Comparison of ENCODE assay signal across 7 cellular contexts in the genomic region with DNA sequence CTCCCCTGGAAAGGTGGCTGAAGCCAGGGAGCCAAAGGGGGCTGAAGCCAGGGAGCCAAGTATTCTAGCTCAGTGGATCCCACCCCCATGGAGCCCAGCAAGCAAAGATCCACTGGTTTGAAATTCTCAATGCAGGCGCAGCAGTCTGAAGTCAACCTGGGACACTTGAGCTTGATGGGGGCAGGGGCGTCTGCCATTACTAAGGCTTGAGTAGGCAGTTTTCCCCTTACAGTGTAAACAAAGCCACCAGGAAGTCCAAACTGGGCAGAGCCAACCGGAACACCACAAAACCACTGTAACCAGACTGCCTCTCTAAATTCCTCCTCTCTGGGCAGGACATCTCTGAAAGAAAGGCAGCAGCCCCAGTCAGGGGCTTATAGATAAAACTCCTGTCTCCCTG.
DNase-seq lines count a peak whose midpoint lies in the region; ATAC-seq and TF ChIP-seq lines count a peak whose summit lies in the region.
"Not testable (repeated sequence)": the region's sequence is repeated elsewhere in the genome, so short reads cannot be mapped to it uniquely, and the experiment has no call there.

No MANE protein-coding gene starts in this region.

- H3K4me1 ChIP-seq in BLaER1 (peaks cover 17% of the 10 kb centered on the region), MM.1S (ENCODE audit: low read length) (peaks cover 53% of the 10 kb centered on the region), PC-3 (ENCODE audit: insufficient read depth, low read length) (peaks cover 20% of the 10 kb centered on the region), thyroid gland (peaks cover 0 to 23% of the 10 kb centered on the region in 2 donors)

- H3K79me2 ChIP-seq in MM.1S (ENCODE audit: low read length); PC-3 (ENCODE audit: low read length): not testable (repeated sequence)

- not testable (repeated sequence) for H3K36me3 ChIP-seq in BLaER1; MM.1S (replicated peaks; ENCODE audit: insufficient read depth, low read length); PC-3 (ENCODE audit: low read depth, low read length); thyroid gland

- POLR2A ChIA-PET in PC-3 (lab: Charles Lee; ENCODE audit: unreplicated experiment), result not testable (repeated sequence)

- WGBS in thyroid gland, 2 donors, result 8 to 33% methylated on average over 2 to 3 of the region's 3 CpGs

- peaks cover 42% of the 10 kb centered on the region for H3F3A ChIP-seq in MM.1S (ENCODE audit: insufficient read depth, low read length)
- not testable (repeated sequence) for H3F3A ChIP-seq in PC-3 (ENCODE audit: low read length, unreplicated experiment)

- H3K27ac ChIP-seq in BLaER1, result peak overlapping the region; percentile 27; the same call in 1 of the 2 replicates
- peak overlapping the region; percentile 93; the same call in 1 of the 2 replicates for H3K27ac ChIP-seq in MM.1S (ENCODE audit: low read length)
- H3K27ac ChIP-seq in PC-3 (ENCODE audit: low read length); thyroid gland: not testable (repeated sequence)

- intact Hi-C loops in PC-3 (cut with micrococcal nuclease); thyroid gland (cut with DNase I): not testable (repeated sequence)

- ATAC-seq in PC-3, result not testable (repeated sequence)

- not testable (repeated sequence) for H3K27me3 ChIP-seq in BLaER1; MM.1S (replicated peaks; ENCODE audit: insufficient read depth, low read length); PC-3 (ENCODE audit: low read length); thyroid gland

- CTCF ChIA-PET in PC-3 (lab: Charles Lee), result not testable (repeated sequence)

- not testable (repeated sequence) for H3K9me3 ChIP-seq in BLaER1; MM.1S (replicated peaks; ENCODE audit: insufficient read depth, low read length); PC-3 (ENCODE audit: low read length); thyroid gland

- H4K20me1 ChIP-seq in BLaER1; MM.1S (ENCODE audit: insufficient read depth, low read length); PC-3 (ENCODE audit: low read length): not testable (repeated sequence)

- DNase-seq in Daoy (ENCODE audit: low read depth), result peak; percentile 29
- peak; percentile 68 for DNase-seq in HT-29 (ENCODE audit: low spot score)
- peak; percentile 82 for DNase-seq in MM.1S
- DNase-seq in PC-3, result peak; percentile 62
- DNase-seq in kidney tubule cell (ENCODE audit: low spot score), result peak; percentile 59
- DNase-seq in thyroid gland, result peak; percentile 29 to 35

- not testable (repeated sequence) for H2AFZ ChIP-seq in MM.1S (ENCODE audit: low read length); PC-3 (ENCODE audit: low read length)

- not testable (repeated sequence) for BruUV-seq in PC-3 (replicated peaks; lab: Mats Ljungman, UMichigan)

- not testable (repeated sequence) for TF ChIP-seq POLR2A in thyroid gland (IDR thresholded peaks at IDR 0.05)

- TF ChIP-seq CTCF in MM.1S (IDR thresholded peaks at IDR 0.05; ENCODE audit: low read length); PC-3 (conservative IDR thresholded peaks at IDR 0.05; ENCODE audit: low read depth, low read length); thyroid gland (IDR thresholded peaks at IDR 0.05): not testable (repeated sequence)

- not testable (repeated sequence) for H3K9me2 ChIP-seq in MM.1S (replicated peaks; ENCODE audit: insufficient read depth, low read length); PC-3 (replicated peaks; ENCODE audit: low read length)

- H3K4me2 ChIP-seq in BLaER1 (peak overlapping the region; percentile 53), MM.1S (ENCODE audit: low read depth, low read length) (peak overlapping the region; percentile 77; the same call in 1 of the 2 replicates), PC-3 (ENCODE audit: low read length) (peak overlapping the region; percentile 34)

- H3K4me3 ChIP-seq in BLaER1; MM.1S (ENCODE audit: low read length); PC-3 (ENCODE audit: low read length); thyroid gland (replicated peaks in 1 of 3): not testable (repeated sequence)

- H3K9ac ChIP-seq in BLaER1; MM.1S (ENCODE audit: low read length); PC-3 (ENCODE audit: low read length): not testable (repeated sequence)

Comparison
In these comparisons a context has a peak if more than half of its experiments do, and no peak if none do; other contexts are left out.
1. DNase-seq: peak in every context shown above with its lines; median percentile 82 in MM.1S; 68 in HT-29; 62 in PC-3; 59 in kidney tubule cell; 32 in thyroid gland; 29 in Daoy.